ENCODE assay signal across 8 cellular contexts in genomic region chr5:138339086-138339456, GRCh38. TPM values are rescaled to one million over a fixed set of nuclear protein-coding genes. Genes with fewer than 3 reads are reported as not detected.
DNase-seq lines count a peak whose midpoint lies in the region; ATAC-seq, FAIRE-seq and TF ChIP-seq lines count a peak whose summit lies in the region.

No MANE protein-coding gene starts in this region.

- no peak for FAIRE-seq in HTR-8/SVneo (lab: Jason Lieb, UNC)

- H3K27ac Mint-ChIP-seq in CD4-positive, alpha-beta T cell: peak overlapping the region; percentile 84

- ATAC-seq in CD4-positive, alpha-beta T cell (ENCODE audit: poor library complexity): no peak
- no peak for ATAC-seq in GM18511 (IDR thresholded peaks at IDR 0.05; ENCODE audit: unreplicated experiment)

- POLR2A ChIA-PET in CD4-positive, alpha-beta T cell (lab: Charles Lee): interaction anchor here (0.6 to 8.5 kb wide), 5 partner anchors 12 to 258 kb away, joined by 3 to 293 read pairs (median 3); partner anchors contain the start of genes BRD8, ETF1, KDM3B and KIF20A

- DNase-seq in CD4-positive, alpha-beta T cell: no peak
- DNase-seq in NAMALWA (ENCODE audit: low spot score) (peak; percentile 49), dorsolateral prefrontal cortex (peak in 1 of 10 donors; percentile 31), myocyte (ENCODE audit: low read depth) (peak; percentile 26), cerebellum (ENCODE audit: low spot score) (no peak), HTR-8/SVneo (ENCODE audit: insufficient read length, low spot score) (no peak)
- DNase-seq in stimulated activated CD4-positive, alpha-beta T cell treated with anti-CD3 and anti-CD28 coated beads, Interleukin-4, amount 100 ng/mL, for 4 hours: no peak

- no peaks in the 10 kb centered on the region for H3K9me3 Mint-ChIP-seq in CD4-positive, alpha-beta T cell

- intact Hi-C loops in CD4-positive, alpha-beta T cell (cut with DNase I, micrococcal nuclease): loop anchor here (2.0 to 10.0 kb wide), 6 partner anchors 14 to 1066 kb away; partner anchors contain the start of genes CDC23 (in 1 of the 2), HNRNPA0 (in 1 of the 2), HSPA9 (in 1 of the 2) and KDM3B (in 1 of the 2)
- intact Hi-C loops in dorsolateral prefrontal cortex (cut with DNase I): loop anchor here (5.0 to 10.0 kb wide), 3 partner anchors 124 to 584 kb away; partner anchors contain the start of genes CDC23 (in 2 of the 2) and HNRNPA0 (in 1 of the 2)

- peak overlapping the region; percentile 62 to 98 (median 91) for H3K4me3 ChIP-seq in dorsolateral prefrontal cortex

- no peaks in the 10 kb centered on the region for H3K27me3 ChIP-seq in CD4-positive, alpha-beta T cell (ENCODE audit: control insufficient read depth, insufficient read depth, low read length)
- H3K27me3 ChIP-seq in dorsolateral prefrontal cortex: no peaks in the 10 kb centered on the region

- TF ChIP-seq CTCF in CD4-positive, alpha-beta T cell (IDR thresholded peaks at IDR 0.05): no peak
- no peak for TF ChIP-seq CTCF in dorsolateral prefrontal cortex (IDR thresholded peaks at IDR 0.05 in 54 of 56, conservative IDR thresholded peaks at IDR 0.05 in 2 of 56; ENCODE audit: low read depth in 1 of 56, partially characterized antibody in 56 of 56)

- H3K4me1 Mint-ChIP-seq in CD4-positive, alpha-beta T cell (ENCODE audit: low read depth): peaks cover 46% of the 10 kb centered on the region

- H3K27ac ChIP-seq in CD4-positive, alpha-beta T cell (ENCODE audit: low read depth, low read length): peak overlapping the region; percentile 95
- peak overlapping the region; percentile 15 to 100 (median 99) for H3K27ac ChIP-seq in dorsolateral prefrontal cortex

- CTCF ChIA-PET in CD4-positive, alpha-beta T cell (lab: Charles Lee): interaction anchor here (1.3 to 13.3 kb wide), 2 partner anchors 12 to 14 kb away, joined by 3 to 248 read pairs; partner anchors contain the start of gene KDM3B

- H3K27me3 Mint-ChIP-seq in CD4-positive, alpha-beta T cell: no peaks in the 10 kb centered on the region

- H3K36me3 Mint-ChIP-seq in CD4-positive, alpha-beta T cell (ENCODE audit: low read depth): peaks cover 26% of the 10 kb centered on the region

- peak overlapping the region; percentile 94 for H3K4me3 Mint-ChIP-seq in CD4-positive, alpha-beta T cell

- H3K9me3 ChIP-seq in CD4-positive, alpha-beta T cell (ENCODE audit: control insufficient read depth, low read length): no peaks in the 10 kb centered on the region

RNA-seq across cellular contexts. Expression of gene FAM53C, which starts 1.0 kb away (rescaled TPM):
- 10 to 100 TPM; 81.0 to 83.8 TPM for total RNA-seq in CD4-positive, alpha-beta T cell
- total RNA-seq in dorsolateral prefrontal cortex (10 to 100 TPM; 31.8 to 57.6 (median 42.1) TPM), myocyte (35.2 and 38.7 TPM in 2 replicates), cerebellum (27.4 TPM)
- polyA plus RNA-seq in myocyte (2012): 31.4 TPM

RNA-seq across cellular contexts. Expression of gene CDC25C, which starts 7.5 kb away (rescaled TPM):
- not detected for total RNA-seq in CD4-positive, alpha-beta T cell
- 1 to 10 TPM in 6 of 120 experiments, under 1 TPM in 37, not detected in 77; 0.23 to 1.5 (median 0.50) TPM for total RNA-seq in dorsolateral prefrontal cortex
- total RNA-seq in myocyte: 0.05 and 0.16 TPM in 2 replicates
- 0.13 TPM for polyA plus RNA-seq in myocyte (2012)
- 5.1 TPM for total RNA-seq in cerebellum

RNA-seq across cellular contexts. Expression of gene KDM3B, which starts 13.4 kb away (rescaled TPM):
- 10 to 100 TPM; 59.5 to 66.0 TPM for total RNA-seq in CD4-positive, alpha-beta T cell
- total RNA-seq in dorsolateral prefrontal cortex: 10 to 100 TPM; 50.2 to 81.2 (median 66.4) TPM
- total RNA-seq in myocyte: 33.3 and 41.4 TPM in 2 replicates
- polyA plus RNA-seq in myocyte (2012): 27.3 TPM
- 84.8 TPM for total RNA-seq in cerebellum

Comparison
In these comparisons a context has a peak if more than half of its experiments do, and no peak if none do; other contexts are left out.
1. DNase-seq: peak in NAMALWA (single experiment) and myocyte (single experiment); none in CD4-positive, alpha-beta T cell (0 of 10), cerebellum (single experiment), stimulated activated CD4-positive, alpha-beta T cell treated with anti-CD3 and anti-CD28 coated beads, Interleukin-4, amount 100 ng/mL, for 4 hours (0 of 2) and HTR-8/SVneo (single experiment).